In the genomic region with DNA sequence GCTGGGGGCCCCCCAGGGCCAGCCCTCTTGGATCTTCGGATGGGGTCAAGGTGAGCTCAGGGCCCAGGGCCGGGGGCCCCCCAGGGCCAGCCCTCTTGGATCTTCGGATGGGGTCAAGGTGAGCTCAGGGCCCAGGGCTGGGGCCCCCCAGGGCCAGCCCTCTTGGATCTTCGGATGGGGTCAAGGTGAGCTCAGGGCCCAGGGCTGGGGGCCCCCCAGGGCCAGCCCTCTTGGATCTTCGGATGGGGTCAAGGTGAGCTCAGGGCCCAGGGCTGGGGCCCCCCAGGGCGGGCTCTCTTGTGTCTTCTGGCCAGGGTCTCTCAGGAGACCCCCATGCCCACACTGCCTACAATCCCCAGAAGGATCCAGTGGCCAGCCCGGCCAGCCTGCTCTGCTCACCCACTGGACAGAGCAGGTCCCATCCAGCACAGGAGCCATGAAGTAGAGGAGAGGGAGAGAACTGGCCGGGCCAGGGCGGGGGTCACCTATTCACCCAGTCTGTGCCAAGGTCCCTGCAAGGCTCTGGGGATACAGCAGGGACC, we compare ENCODE assay signal across 3 cellular contexts. TPM values are rescaled to one million over a fixed set of nuclear protein-coding genes. Genes with fewer than 3 reads are reported as not detected.
"Had no signal": no experiment of that assay in that cellular context is flagged by ENCODE, and none has a peak within 500 bp of the region (broad histone marks: within the 10 kb centered on the region; RNA-seq: fewer than 3 reads in every experiment).

No MANE protein-coding gene starts in this region.

RNA-seq across cellular contexts. Expression of a gene that starts 6.9 kb away (rescaled TPM):
- total RNA-seq: RPMI7951 had no signal

RNA-seq across cellular contexts. Expression of a gene that starts 38.8 kb away (rescaled TPM):
- total RNA-seq: NCI-H460, PC-9, RPMI7951 had no signal
